Comparison of ENCODE assay signal across 15 cellular contexts in genomic region chr1:18743233-18743632, GRCh38.
DNase-seq lines count a peak whose midpoint lies in the region; ATAC-seq, FAIRE-seq and TF ChIP-seq lines count a peak whose summit lies in the region.
"Had no signal": no experiment of that assay in that cellular context is flagged by ENCODE, and none has a peak within 500 bp of the region (broad histone marks: within the 10 kb centered on the region; RNA-seq: fewer than 3 reads in every experiment).

No MANE protein-coding gene starts in this region.

- no peak overlapping the region for H3K56ac ChIP-seq in H1 (replicated peaks; ENCODE audit: insufficient read length, low read depth, low read length)

- H3K27me3 Mint-ChIP-seq in neural progenitor cell (ENCODE audit: insufficient read depth, low read depth) = peaks cover 12% of the 10 kb centered on the region

- no peak overlapping the region for H4K8ac ChIP-seq in H1 (ENCODE audit: extremely low read depth, insufficient read depth, low read length)

- H3K9me3 ChIP-seq in HCT116 (ENCODE audit: control insufficient read depth in 1 of 2, insufficient read depth in 1 of 2, low read depth in 1 of 2, low read length in 2 of 2) = no peaks in the 10 kb centered on the region
- no peaks in the 10 kb centered on the region for H3K9me3 ChIP-seq in H1 (ENCODE audit: insufficient read depth in 2 of 2, low read depth in 1 of 2, low read length in 1 of 2)
- no peaks in the 10 kb centered on the region for H3K9me3 ChIP-seq in neural progenitor cell (ENCODE audit: low read depth)
- H3K9me3 ChIP-seq: BLaER1, Peyer's patch had no signal

- FAIRE-seq in H1 (lab: Jason Lieb, UNC) = peak; percentile 79

- H3K9ac ChIP-seq in HCT116 (ENCODE audit: low read length) (no peak overlapping the region), H1 (replicated peaks in 1 of 4; ENCODE audit: extremely low read depth in 1 of 4, low read depth in 3 of 4, low read length in 3 of 4) (no peak overlapping the region), neural progenitor cell (no peak overlapping the region)
- H3K9ac ChIP-seq: BLaER1 had no signal

- H2BK20ac ChIP-seq in H1 (ENCODE audit: low read length) = no peak overlapping the region

- no peak overlapping the region for H3K18ac ChIP-seq in H1 (ENCODE audit: extremely low read depth, low read length)

- H3K79me1 ChIP-seq in H1 (ENCODE audit: low read depth, low read length) = no peaks in the 10 kb centered on the region

- H3K27me3 ChIP-seq in HCT116 (ENCODE audit: insufficient read depth, low read length) (peaks cover 22% of the 10 kb centered on the region), H1 (replicated peaks in 1 of 4; ENCODE audit: control insufficient read depth in 3 of 4, extremely low read depth in 1 of 4, insufficient read depth in 3 of 4, low read length in 3 of 4) (peaks cover 0 to 5% (median 1%) of the 10 kb centered on the region in 4 experiments; a peak in 5 of 7 replicates), neural progenitor cell (peaks cover 47% of the 10 kb centered on the region)
- H3K27me3 ChIP-seq: BLaER1, Peyer's patch had no signal

- H3K27ac Mint-ChIP-seq in neural progenitor cell = no peak overlapping the region
- H3K27ac Mint-ChIP-seq: IgD-negative memory B cell had no signal

- no peak overlapping the region for H3K4me3 ChIP-seq in HCT116 (replicated peaks in 1 of 2; ENCODE audit: low read depth in 1 of 2, low read length in 2 of 2)
- no peak overlapping the region for H3K4me3 ChIP-seq in H1 (ENCODE audit: extremely low read depth in 1 of 4, insufficient read depth in 2 of 4, low read depth in 3 of 4, low read length in 4 of 4)
- no peak overlapping the region for H3K4me3 ChIP-seq in neural progenitor cell
- H3K4me3 ChIP-seq: BLaER1, Peyer's patch had no signal

- WGBS in H1 (ENCODE audit: extremely low coverage in 1 of 2, insufficient coverage in 1 of 2, insufficient read length in 1 of 2, insufficient replicate concordance in 2 of 2, low coverage in 1 of 2, low lambda C conversion rate in 2 of 2, missing lambda C conversion rate in 1 of 2), 2 experiments = 38% methylated on average over 7 of the region's 7 CpGs; no CpG with 5 or more reads in 1 of the 2 experiments

- H3K9me3 Mint-ChIP-seq in neural progenitor cell = no peaks in the 10 kb centered on the region

- H3K4me1 ChIP-seq in HCT116 (ENCODE audit: control insufficient read depth in 1 of 2, insufficient read depth in 2 of 2, low read length in 2 of 2) (no peaks in the 10 kb centered on the region), H1 (replicated peaks in 1 of 4; ENCODE audit: control insufficient read depth in 3 of 4, insufficient read depth in 4 of 4, low read length in 3 of 4) (no peaks in the 10 kb centered on the region), neural progenitor cell (peaks cover 9% of the 10 kb centered on the region)
- H3K4me1 ChIP-seq: Peyer's patch had no signal

- no TSS peak for BruUV-seq in HCT116 (replicated peaks; lab: Mats Ljungman, UMichigan)

- H4K20me1 ChIP-seq in HCT116 (ENCODE audit: insufficient read depth) = no peaks in the 10 kb centered on the region
- H4K20me1 ChIP-seq in H1 (replicated peaks in 1 of 2; ENCODE audit: control insufficient read depth in 1 of 2, insufficient read depth in 2 of 2, low read length in 2 of 2) = peaks cover 0 to 1% of the 10 kb centered on the region in 2 experiments
- no peaks in the 10 kb centered on the region for H4K20me1 ChIP-seq in neural progenitor cell (ENCODE audit: low read depth)
- H4K20me1 ChIP-seq: BLaER1 had no signal

- peak; percentile 81 for ATAC-seq in HCT116
- no peak for ATAC-seq in left colon

- H2BK12ac ChIP-seq in H1 (ENCODE audit: low read depth, low read length) = no peak overlapping the region

- TF ChIP-seq POLR2A in HCT116 (IDR thresholded peaks at IDR 0.05; ENCODE audit: borderline replicate concordance, extremely low read depth, insufficient read depth, insufficient read length) (no peak), H1 (IDR thresholded peaks at IDR 0.05; ENCODE audit: control extremely low read depth in 1 of 2, low read depth in 2 of 2, low read length in 2 of 2) (no peak)

- H2BK15ac ChIP-seq in H1 (ENCODE audit: low read length) = no peak overlapping the region

- no peak overlapping the region for H2BK120ac ChIP-seq in H1 (replicated peaks; ENCODE audit: low read depth, low read length)

- H3K4me2 ChIP-seq in HCT116 (ENCODE audit: low read length) (no peak overlapping the region), H1 (ENCODE audit: insufficient read depth in 1 of 2, low read depth in 2 of 2, low read length in 2 of 2) (no peak overlapping the region), neural progenitor cell (no peak overlapping the region)
- H3K4me2 ChIP-seq: BLaER1 had no signal

- H3K79me2 ChIP-seq in HCT116 (ENCODE audit: insufficient read depth, low read length) (no peaks in the 10 kb centered on the region), H1 (ENCODE audit: control insufficient read depth in 1 of 2, insufficient read depth in 2 of 2, low read length in 2 of 2) (no peaks in the 10 kb centered on the region), neural progenitor cell (ENCODE audit: low read depth) (no peaks in the 10 kb centered on the region)

- DNase-seq in HCT116 (ENCODE audit: low read depth, low spot score) = peak; percentile 12
- peak in 1 of 2 experiments; percentile 75 for DNase-seq in H1 (ENCODE audit: low read depth in 1 of 2, low spot score in 2 of 2)
- DNase-seq in neural progenitor cell (ENCODE audit: low spot score) = peak; percentile 45
- DNase-seq in C1 segment of cervical spinal cord (lab: John Stamatoyannopoulos, UW) = no peak
- no peak for DNase-seq in CD1c-positive myeloid dendritic cell (ENCODE audit: extremely low spot score)
- no peak for DNase-seq in left colon
- DNase-seq: MV-4-11, NCI-H1417 treated with DMSO at 0.1 percent for 48 hours, NCI-H2029 treated with DMSO at 0.1 percent for 48 hours, NCI-H524, Peyer's patch, SIG-M5 had no signal

- intact Hi-C loops in HCT116 (cut with micrococcal nuclease) (no loop called here), left colon (cut with DNase I, micrococcal nuclease) (no loop called here)

- H3K4me1 Mint-ChIP-seq in neural progenitor cell = peaks cover 15% of the 10 kb centered on the region
- H3K4me1 Mint-ChIP-seq: IgD-negative memory B cell had no signal

- no peaks in the 10 kb centered on the region for H3F3A ChIP-seq in neural progenitor cell (ENCODE audit: low read depth)

- CTCF ChIA-PET in HCT116 (lab: Charles Lee) (no interaction called here), H1 (lab: Charles Lee; ENCODE audit: partially characterized antibody) (interaction anchor here (0.6 to 3.7 kb wide), 21 partner anchors 8 to 146 kb away, joined by 3 to 19 read pairs (median 4); no protein-coding TSS in a partner anchor)

- TF ChIP-seq RAD21 in HCT116 (IDR thresholded peaks at IDR 0.05; ENCODE audit: low read depth) (peak; percentile 34), H1 (IDR thresholded peaks at IDR 0.05 in 1 of 2, conservative IDR thresholded peaks at IDR 0.05 in 1 of 2; ENCODE audit: low read depth in 2 of 2, low read length in 2 of 2) (peak; percentile 82 to 86)

- H3K27ac ChIP-seq in HCT116 (ENCODE audit: low read depth, low read length) = no peak overlapping the region
- H3K27ac ChIP-seq in H1 (ENCODE audit: low read depth, low read length) = no peak overlapping the region
- H3K27ac ChIP-seq in neural progenitor cell = no peak overlapping the region
- H3K27ac ChIP-seq: BLaER1, Peyer's patch had no signal

- H3K9me2 ChIP-seq in HCT116 (ENCODE audit: insufficient read depth) = no peaks in the 10 kb centered on the region

- no peaks in the 10 kb centered on the region for H3K36me3 ChIP-seq in HCT116 (ENCODE audit: control insufficient read depth in 1 of 2, insufficient read depth in 2 of 2, low read length in 2 of 2)
- no peaks in the 10 kb centered on the region for H3K36me3 ChIP-seq in H1 (ENCODE audit: control insufficient read depth in 2 of 4, insufficient read depth in 4 of 4, low read length in 3 of 4)
- H3K36me3 ChIP-seq in neural progenitor cell = no peaks in the 10 kb centered on the region
- H3K36me3 ChIP-seq: BLaER1, Peyer's patch had no signal

- no peak overlapping the region for H4K91ac ChIP-seq in H1 (replicated peaks; ENCODE audit: insufficient read length, low read length)

- no peak overlapping the region for H3K4ac ChIP-seq in H1 (replicated peaks; ENCODE audit: insufficient read length, low read depth, low read length)

- POLR2A ChIA-PET in HCT116 (lab: Charles Lee) (no interaction called here), H1 (lab: Charles Lee; ENCODE audit: partially characterized antibody) (no interaction called here)

- TF ChIP-seq CTCF in GM12872 (IDR thresholded peaks at IDR 0.05; ENCODE audit: insufficient read depth, low read depth, low read length) (peak; percentile 21; the same call in 1 of the 3 replicates), HCT116 (IDR thresholded peaks at IDR 0.05 in 2 of 3, conservative IDR thresholded peaks at IDR 0.05 in 1 of 3; ENCODE audit: borderline replicate concordance in 1 of 3, insufficient read depth in 1 of 3, low read depth in 2 of 3, low read length in 2 of 3) (peak; percentile 17 to 50 (median 48); a peak in 5 of 6 replicates), H1 (IDR thresholded peaks at IDR 0.05; ENCODE audit: control extremely low read depth in 1 of 3, insufficient read depth in 1 of 3, low read depth in 1 of 3, low read length in 3 of 3) (peak; percentile 82 to 94 (median 85)), neural progenitor cell (IDR thresholded peaks at IDR 0.05) (peak; percentile 45)

- peaks cover 4% of the 10 kb centered on the region; the same call in 1 of the 2 replicates for H3K23me2 ChIP-seq in H1 (ENCODE audit: low read depth, low read length)

- no peak overlapping the region for H2BK5ac ChIP-seq in H1 (ENCODE audit: low read depth, low read length)

- TF ChIP-seq EP300 in H1 (IDR thresholded peaks at IDR 0.05; ENCODE audit: borderline replicate concordance in 1 of 2, low read depth in 2 of 2, low read length in 2 of 2) = no peak

- H3K4me3 Mint-ChIP-seq in neural progenitor cell = no peak overlapping the region

- H4K5ac ChIP-seq in H1 (ENCODE audit: insufficient read length, low read depth, low read length) = no peak overlapping the region

- H3K23ac ChIP-seq in H1 (ENCODE audit: insufficient read length) = no peak overlapping the region

- no peak overlapping the region for H3K14ac ChIP-seq in H1 (ENCODE audit: insufficient read length)

- no peak overlapping the region for H2AK5ac ChIP-seq in H1 (ENCODE audit: low read depth, low read length)

- no peaks in the 10 kb centered on the region for H3K36me3 Mint-ChIP-seq in neural progenitor cell
- H3K36me3 Mint-ChIP-seq: IgD-negative memory B cell had no signal

- H2AFZ ChIP-seq in HCT116 (ENCODE audit: low read depth, low read length, poor library complexity, severe bottlenecking) (no peak overlapping the region), H1 (ENCODE audit: low read length) (no peak overlapping the region), neural progenitor cell (replicated peaks) (no peak overlapping the region)

- RAD21 ChIA-PET in HCT116 (lab: Charles Lee; ENCODE audit: low non-redundant PET in 1 of 2, low total read pairs in 2 of 2, uncharacterized antibody in 2 of 2, unreplicated experiment in 2 of 2) = no interaction called here

TF ChIP-seq in HCT116, 20 proteins besides CTCF, POLR2A, EP300 and RAD21 (continues in another document):
- TF ChIP-seq ZNF274 (IDR thresholded peaks at IDR 0.05; ENCODE audit: low read depth, low read length) (no peak), JUND (IDR thresholded peaks at IDR 0.05) (no peak)

Comparison
In these comparisons a context has a peak if more than half of its experiments do, and no peak if none do; other contexts are left out.
1. CTCF ChIP-seq: peak in every context shown above with its lines; median percentile 85 in H1; 48 in HCT116; 45 in neural progenitor cell; 21 in GM12872.
2. DNase-seq: peak in HCT116 (single experiment) and neural progenitor cell (single experiment); none in C1 segment of cervical spinal cord (0 of 14), CD1c-positive myeloid dendritic cell (single experiment) and left colon (0 of 2).